ENCODE assay signal across 32 cellular contexts in genomic region chr1:69313118-69313517, GRCh38.
"Had no signal": no experiment of that assay in that cellular context is flagged by ENCODE, and none has a peak within 500 bp of the region (broad histone marks: within the 10 kb centered on the region; RNA-seq: fewer than 3 reads in every experiment).

No MANE protein-coding gene starts in this region.

- H3K9me3 ChIP-seq: adrenal gland, colonic mucosa had no signal

- DNase-seq: activated B cell treated with CpG ODN at 0.5 μM for 24 hours; activated CD4-positive, alpha-beta memory T cell treated with anti-CD3 and anti-CD28 coated beads for 36 hours; activated CD4-positive, alpha-beta T cell treated with anti-CD3 and anti-CD28 coated beads for 48 hours; activated CD4-positive, alpha-beta T cell treated with anti-CD3 and anti-CD28 coated beads, Interleukin-2, amount 50 U/mL, for 1 hour; activated CD8-positive, alpha-beta memory T cell treated with anti-CD3 and anti-CD28 coated beads, Interleukin-2, amount 10 ng/mL, durations not matched to agents 7 days and 5 days; activated CD8-positive, alpha-beta memory T cell treated with anti-CD3 and anti-CD28 coated beads, Interleukin-2, amount 50 U/mL, for 4 hours; activated CD8-positive, alpha-beta T cell treated with anti-CD3 and anti-CD28 coated beads, Interleukin-2, amount 10 ng/mL, durations not matched to agents 7 days and 5 days; activated effector memory CD4-positive, alpha-beta T cell treated with anti-CD3 and anti-CD28 coated beads, Interleukin-2, amount 50 U/mL, for 16 hours; activated naive CD4-positive, alpha-beta T cell treated with anti-CD3 and anti-CD28 coated beads for 36 hours; activated naive CD8-positive, alpha-beta T cell treated with anti-CD3 and anti-CD28 coated beads for 36 hours; activated naive CD8-positive, alpha-beta T cell treated with anti-CD3 and anti-CD28 coated beads, Interleukin-2, amount 50 U/mL, for 24 hours; activated T-cell treated with anti-CD3 and anti-CD28 coated beads, Interleukin-2, amount 50 U/mL, for 1 hour; activated T-cell treated with anti-CD3 and anti-CD28 coated beads, Interleukin-2, amount 50 U/mL, for 48 hours; adrenal gland; amygdala; aorta; body of pancreas; caudate nucleus; colonic mucosa; effector CD8-positive, alpha-beta T cell; foreskin fibroblast; head of caudate nucleus; T-helper 1 cell; T-helper 17 cell; T1000; WERI-Rb-1 had no signal

- H3K36me3 Mint-ChIP-seq: activated CD4-positive, alpha-beta memory T cell treated with anti-CD3 and anti-CD28 coated beads for 36 hours; activated CD8-positive, alpha-beta memory T cell treated with anti-CD3 and anti-CD28 coated beads, Interleukin-2, amount 10 ng/mL, durations not matched to agents 7 days and 5 days; activated naive CD4-positive, alpha-beta T cell treated with anti-CD3 and anti-CD28 coated beads, Interleukin-2, amount 50 U/mL, for 24 hours; activated naive CD8-positive, alpha-beta T cell treated with anti-CD3 and anti-CD28 coated beads for 36 hours had no signal

- H3K4me1 ChIP-seq: adrenal gland, body of pancreas, colonic mucosa had no signal

- H3K27me3 Mint-ChIP-seq: activated B cell treated with CpG ODN at 0.5 μM for 24 hours; activated CD4-positive, alpha-beta memory T cell treated with anti-CD3 and anti-CD28 coated beads for 36 hours; activated CD8-positive, alpha-beta memory T cell treated with anti-CD3 and anti-CD28 coated beads, Interleukin-2, amount 10 ng/mL, durations not matched to agents 7 days and 5 days; activated naive CD4-positive, alpha-beta T cell treated with anti-CD3 and anti-CD28 coated beads, Interleukin-2, amount 50 U/mL, for 24 hours; activated naive CD8-positive, alpha-beta T cell treated with anti-CD3 and anti-CD28 coated beads for 36 hours; activated naive CD8-positive, alpha-beta T cell treated with anti-CD3 and anti-CD28 coated beads, Interleukin-2, amount 50 U/mL, for 24 hours; T-helper 17 cell had no signal

- H3K27me3 ChIP-seq: adrenal gland, body of pancreas, colonic mucosa had no signal

- H3K27ac ChIP-seq: adrenal gland, body of pancreas, colonic mucosa, WERI-Rb-1 had no signal

- H3K27ac Mint-ChIP-seq: activated B cell treated with CpG ODN at 0.5 μM for 24 hours; activated CD4-positive, alpha-beta memory T cell treated with anti-CD3 and anti-CD28 coated beads for 36 hours; activated CD8-positive, alpha-beta memory T cell treated with anti-CD3 and anti-CD28 coated beads, Interleukin-2, amount 10 ng/mL, durations not matched to agents 7 days and 5 days; activated CD8-positive, alpha-beta T cell treated with anti-CD3 and anti-CD28 coated beads, Interleukin-2, amount 10 ng/mL, durations not matched to agents 7 days and 5 days; activated naive CD4-positive, alpha-beta T cell treated with anti-CD3 and anti-CD28 coated beads for 36 hours; activated naive CD4-positive, alpha-beta T cell treated with anti-CD3 and anti-CD28 coated beads, Interleukin-2, amount 50 U/mL, for 24 hours; activated naive CD8-positive, alpha-beta T cell treated with anti-CD3 and anti-CD28 coated beads for 36 hours; activated naive CD8-positive, alpha-beta T cell treated with anti-CD3 and anti-CD28 coated beads, Interleukin-2, amount 50 U/mL, for 24 hours; activated T-helper 1 cell treated with anti-CD3 and anti-CD28 coated beads, Interleukin-12 subunit alpha, Interleukin-12 subunit beta, Interleukin-2, Interleukin-4 antibody, amounts not matched to agents 30 ng/mL and 10 ng/mL and 1 ng/mL, durations not matched to agents 14 hours and 24 hours and 36 hours; activated T-helper 2 cell treated with anti-CD3 and anti-CD28 coated beads, Interferon-gamma antibody, Interleukin-2, Interleukin-4, amounts not matched to agents 10 μg/mL and 5 μg/mL and 100 μg/mL, durations not matched to agents 14 hours and 24 hours and 36 hours; T-helper 17 cell; T-helper 2 cell treated with Interferon-gamma antibody and Interleukin-4, amounts not matched to agents 5 μg/mL and 100 μg/mL, for 36 hours had no signal

- H3K4me1 Mint-ChIP-seq: activated B cell treated with CpG ODN at 0.5 μM for 24 hours; activated CD8-positive, alpha-beta memory T cell treated with anti-CD3 and anti-CD28 coated beads, Interleukin-2, amount 10 ng/mL, durations not matched to agents 7 days and 5 days; activated naive CD4-positive, alpha-beta T cell treated with anti-CD3 and anti-CD28 coated beads, Interleukin-2, amount 50 U/mL, for 24 hours; activated naive CD8-positive, alpha-beta T cell treated with anti-CD3 and anti-CD28 coated beads for 36 hours; activated naive CD8-positive, alpha-beta T cell treated with anti-CD3 and anti-CD28 coated beads, Interleukin-2, amount 50 U/mL, for 24 hours; T-helper 17 cell had no signal

- H3K4me3 Mint-ChIP-seq: activated B cell treated with CpG ODN at 0.5 μM for 24 hours; activated CD4-positive, alpha-beta memory T cell treated with anti-CD3 and anti-CD28 coated beads for 36 hours; activated CD8-positive, alpha-beta memory T cell treated with anti-CD3 and anti-CD28 coated beads, Interleukin-2, amount 10 ng/mL, durations not matched to agents 7 days and 5 days; activated CD8-positive, alpha-beta T cell treated with anti-CD3 and anti-CD28 coated beads, Interleukin-2, amount 10 ng/mL, durations not matched to agents 7 days and 5 days; activated naive CD4-positive, alpha-beta T cell treated with anti-CD3 and anti-CD28 coated beads for 36 hours; activated naive CD4-positive, alpha-beta T cell treated with anti-CD3 and anti-CD28 coated beads, Interleukin-2, amount 50 U/mL, for 24 hours; activated naive CD8-positive, alpha-beta T cell treated with anti-CD3 and anti-CD28 coated beads for 36 hours; activated naive CD8-positive, alpha-beta T cell treated with anti-CD3 and anti-CD28 coated beads, Interleukin-2, amount 50 U/mL, for 24 hours; activated T-helper 1 cell treated with anti-CD3 and anti-CD28 coated beads, Interleukin-12 subunit alpha, Interleukin-12 subunit beta, Interleukin-2, Interleukin-4 antibody, amounts not matched to agents 30 ng/mL and 10 ng/mL and 1 ng/mL, durations not matched to agents 14 hours and 24 hours and 36 hours; T-helper 17 cell; T-helper 2 cell treated with Interferon-gamma antibody and Interleukin-4, amounts not matched to agents 5 μg/mL and 100 μg/mL, for 36 hours had no signal

- ATAC-seq: activated CD4-positive, CD25-positive, alpha-beta regulatory T cell treated with anti-CD3 and anti-CD28 coated beads, Interleukin-2, amount 50 U/mL, for 24 hours; activated CD8-positive, alpha-beta memory T cell treated with anti-CD3 and anti-CD28 coated beads, Interleukin-2, amount 10 ng/mL, durations not matched to agents 7 days and 5 days; activated CD8-positive, alpha-beta T cell treated with anti-CD3 and anti-CD28 coated beads, Interleukin-2, amount 10 ng/mL, durations not matched to agents 7 days and 5 days; activated naive CD8-positive, alpha-beta T cell treated with anti-CD3 and anti-CD28 coated beads, Interleukin-2, amount 50 U/mL, for 24 hours; body of pancreas; esophagus mucosa; T-helper 17 cell had no signal

- H3K36me3 ChIP-seq: adrenal gland, colonic mucosa, WERI-Rb-1 had no signal

- H3K9me3 Mint-ChIP-seq: activated naive CD8-positive, alpha-beta T cell treated with anti-CD3 and anti-CD28 coated beads, Interleukin-2, amount 50 U/mL, for 24 hours; activated T-helper 1 cell treated with anti-CD3 and anti-CD28 coated beads, Interleukin-12 subunit alpha, Interleukin-12 subunit beta, Interleukin-2, Interleukin-4 antibody, amounts not matched to agents 30 ng/mL and 10 ng/mL and 1 ng/mL, durations not matched to agents 14 hours and 24 hours and 36 hours had no signal

- H3K4me3 ChIP-seq: adrenal gland, body of pancreas, colonic mucosa had no signal
